ENCODE assay signal across 9 cellular contexts in the genomic region with DNA sequence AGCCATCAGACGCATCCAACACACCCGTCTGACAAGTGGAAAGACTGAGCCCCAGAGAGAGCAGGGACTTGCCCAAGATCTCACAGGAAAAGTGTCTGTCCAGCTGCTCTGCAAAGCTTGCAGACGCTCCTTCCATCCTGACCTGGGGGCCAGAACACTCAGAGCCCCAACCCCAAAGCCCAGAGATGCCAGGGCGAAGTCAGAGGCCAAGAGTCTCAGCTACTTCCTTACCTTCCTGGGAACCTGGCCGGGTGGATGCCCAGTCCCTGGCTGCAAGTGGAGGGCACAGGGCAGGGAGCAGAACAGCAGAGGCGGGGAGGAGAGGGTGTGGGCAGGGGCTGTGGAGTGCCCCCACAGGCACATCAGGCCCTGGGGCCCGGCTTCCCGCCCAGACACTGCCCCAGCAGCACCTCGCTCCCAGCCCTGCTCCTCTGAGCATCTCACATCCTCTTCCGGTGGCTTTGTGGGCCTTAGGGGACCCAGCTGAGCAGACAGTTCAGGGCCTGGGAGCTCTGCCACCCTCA. TPM values are rescaled to one million over a fixed set of nuclear protein-coding genes. Genes with fewer than 3 reads are reported as not detected.
DNase-seq lines count a peak whose midpoint lies in the region; ATAC-seq and TF ChIP-seq lines count a peak whose summit lies in the region.
"Had no signal": no experiment of that assay in that cellular context is flagged by ENCODE, and none has a peak within 500 bp of the region (broad histone marks: within the 10 kb centered on the region; RNA-seq: fewer than 3 reads in every experiment).

No MANE protein-coding gene starts in this region.

- H3K36me3 Mint-ChIP-seq in stimulated activated effector memory CD8-positive, alpha-beta T cell treated with anti-CD3 and anti-CD28 coated beads, Interleukin-12 subunit alpha, Interleukin-12 subunit beta, amount 100 ng/mL, for 72 hours: peaks cover 88% of the 10 kb centered on the region

- no peaks in the 10 kb centered on the region for H3K9me3 ChIP-seq in breast epithelium

- H3K9me3 Mint-ChIP-seq in stimulated activated effector memory CD8-positive, alpha-beta T cell treated with anti-CD3 and anti-CD28 coated beads, Interleukin-12 subunit alpha, Interleukin-12 subunit beta, amount 100 ng/mL, for 72 hours: no peaks in the 10 kb centered on the region

- peak overlapping the region; percentile 94 for H3K4me3 Mint-ChIP-seq in stimulated activated effector memory CD8-positive, alpha-beta T cell treated with anti-CD3 and anti-CD28 coated beads, Interleukin-12 subunit alpha, Interleukin-12 subunit beta, amount 100 ng/mL, for 72 hours

- DNase-seq in T-helper 1 cell (peak; percentile 51 to 77 (median 56)), breast epithelium (ENCODE audit: low spot score in 2 of 2) (no peak), NCI-H2196 (lab: John Stamatoyannopoulos, UW; ENCODE audit: unreplicated experiment) (no peak)
- peak in 1 of 2 donors; percentile 81 for DNase-seq in stimulated activated effector memory CD8-positive, alpha-beta T cell treated with anti-CD3 and anti-CD28 coated beads, Interleukin-12 subunit alpha, Interleukin-12 subunit beta, amount 100 ng/mL, for 72 hours (ENCODE audit: low spot score in 2 of 2)

- ATAC-seq in GM19043 (IDR thresholded peaks at IDR 0.05; ENCODE audit: low read depth, unreplicated experiment): peak; percentile 37
- ATAC-seq in stimulated activated effector memory CD8-positive, alpha-beta T cell treated with anti-CD3 and anti-CD28 coated beads, Interleukin-12 subunit alpha, Interleukin-12 subunit beta, amount 100 ng/mL, for 72 hours: peak; percentile 43
- no peak for ATAC-seq in HG03135 (IDR thresholded peaks at IDR 0.05; ENCODE audit: unreplicated experiment)
- ATAC-seq in GM19035 (IDR thresholded peaks at IDR 0.05; ENCODE audit: unreplicated experiment): no peak
- ATAC-seq in GM21515 (IDR thresholded peaks at IDR 0.05; ENCODE audit: unreplicated experiment): no peak

- H3K36me3 ChIP-seq in breast epithelium: no peaks in the 10 kb centered on the region

- intact Hi-C loops in breast epithelium (cut with DNase I; ENCODE audit: low total_unique reads): no loop called here

- H3K27me3 ChIP-seq in breast epithelium: no peaks in the 10 kb centered on the region

- H3K4me1 ChIP-seq in breast epithelium: peaks cover 50 to 62% of the 10 kb centered on the region in 2 donors

- no peak for TF ChIP-seq CTCF in breast epithelium (IDR thresholded peaks at IDR 0.05)

- no peak overlapping the region for H3K4me3 ChIP-seq in breast epithelium

- peaks cover 92% of the 10 kb centered on the region for H3K4me1 Mint-ChIP-seq in stimulated activated effector memory CD8-positive, alpha-beta T cell treated with anti-CD3 and anti-CD28 coated beads, Interleukin-12 subunit alpha, Interleukin-12 subunit beta, amount 100 ng/mL, for 72 hours

- no peak for TF ChIP-seq POLR2A in breast epithelium (IDR thresholded peaks at IDR 0.05)

- H3K27ac ChIP-seq in breast epithelium: peak overlapping the region; percentile 54 to 99
- H3K27ac ChIP-seq: HL-60 had no signal

- peak overlapping the region; percentile 100 for H3K27ac Mint-ChIP-seq in stimulated activated effector memory CD8-positive, alpha-beta T cell treated with anti-CD3 and anti-CD28 coated beads, Interleukin-12 subunit alpha, Interleukin-12 subunit beta, amount 100 ng/mL, for 72 hours

RNA-seq across cellular contexts. Expression of a gene that starts 9.7 kb away (rescaled TPM):
- 10 to 100 TPM; 52.0 to 94.1 (median 79.3) TPM for total RNA-seq in breast epithelium

RNA-seq across cellular contexts. Expression of a gene that starts 32.9 kb away (rescaled TPM):
- 10 to 100 TPM; 14.8 to 21.3 (median 15.0) TPM for total RNA-seq in breast epithelium

Comparison
In these comparisons a context has a peak if more than half of its experiments do, and no peak if none do; other contexts are left out.
1. ATAC-seq: peak in GM19043 (single experiment) and stimulated activated effector memory CD8-positive, alpha-beta T cell treated with anti-CD3 and anti-CD28 coated beads, Interleukin-12 subunit alpha, Interleukin-12 subunit beta, amount 100 ng/mL, for 72 hours (single experiment); none in HG03135 (single experiment), GM19035 (single experiment) and GM21515 (single experiment).
2. DNase-seq: peak in T-helper 1 cell (5 of 5); none in breast epithelium (0 of 2) and NCI-H2196 (single experiment).